8 cellular contexts compared by ENCODE assay signal in genomic region chr13:43879323-43880181, GRCh38. TPM values are rescaled to one million over a fixed set of nuclear protein-coding genes. Genes with fewer than 3 reads are reported as not detected.
DNase-seq lines count a peak whose midpoint lies in the region; ATAC-seq and TF ChIP-seq lines count a peak whose summit lies in the region.

Gene CCDC122 (minus strand): TSS chr13:43879740. CDS start chr13:43869376, 10,364 bp downstream.
Gene LACC1 (plus strand): TSS chr13:43879904. CDS start chr13:43880986, 1,082 bp downstream.

- peak within 1 kb of the TSS; percentile 94 to 98 for H3K27ac ChIP-seq in mucosa of rectum (ENCODE audit: low read depth in 2 of 2, low read length in 2 of 2)

- H3K4me1 ChIP-seq in mucosa of rectum (ENCODE audit: control insufficient read depth in 2 of 2, insufficient read depth in 2 of 2, low read length in 2 of 2): peaks cover 7 to 16% of the 10 kb centered on the region in 2 donors

- no peaks in the 10 kb centered on the region for H3K27me3 ChIP-seq in mucosa of rectum (ENCODE audit: control insufficient read depth in 2 of 2, insufficient read depth in 2 of 2, low read length in 2 of 2)

- DNase-seq in AG10803 (ENCODE audit: low read depth) (peak; percentile 80), NOMO-1 treated with dmso at 0.1 percent for 144 hours (lab: John Stamatoyannopoulos, UW; ENCODE audit: unreplicated experiment) (peak; percentile 67), activated T-cell treated with anti-CD3 and anti-CD28 coated beads for 48 hours (ENCODE audit: low read depth) (peak; percentile 74), epithelial cell of proximal tubule (ENCODE audit: low read depth) (no peak)
- DNase-seq in stimulated activated CD8-positive, alpha-beta memory T cell treated with anti-CD3 and anti-CD28 coated beads, Interleukin-4, amount 100 ng/mL, for 48 hours: peak; percentile 82

- peak within 1 kb of the TSS; percentile 75 for H3K4me3 ChIP-seq in AG10803 (ENCODE audit: low read length)
- peak within 1 kb of the TSS; percentile 91 for H3K4me3 ChIP-seq in epithelial cell of proximal tubule (ENCODE audit: low read depth, low read length)
- H3K4me3 ChIP-seq in mucosa of rectum (ENCODE audit: low read length in 2 of 2): peak within 1 kb of the TSS; percentile 82 to 85

- H3K9me3 ChIP-seq in mucosa of rectum (ENCODE audit: control insufficient read depth in 2 of 2, low read length in 2 of 2): no peaks in the 10 kb centered on the region

- ATAC-seq in GM18858 (IDR thresholded peaks at IDR 0.05; ENCODE audit: unreplicated experiment) (peak; percentile 55), HG03064 (IDR thresholded peaks at IDR 0.05; ENCODE audit: low read depth, unreplicated experiment) (peak; percentile 74)

- TF ChIP-seq CTCF in AG10803 (conservative IDR thresholded peaks at IDR 0.05; ENCODE audit: low read length) (no peak), epithelial cell of proximal tubule (conservative IDR thresholded peaks at IDR 0.05; ENCODE audit: low read depth, low read length) (no peak)

- H3K9ac ChIP-seq in mucosa of rectum (ENCODE audit: low read depth in 1 of 2, low read length in 2 of 2): peak within 1 kb of the TSS; percentile 87 to 96

- peaks cover 3% of the 10 kb centered on the region in 2 donors for H3K36me3 ChIP-seq in mucosa of rectum (ENCODE audit: control insufficient read depth in 2 of 2, insufficient read depth in 2 of 2, low read length in 2 of 2)

RNA-seq across cellular contexts. Expression of gene CCDC122, which starts in this region (rescaled TPM):
- total RNA-seq in epithelial cell of proximal tubule: 4.0 and 46.3 TPM in 2 replicates

RNA-seq across cellular contexts. Expression of gene LACC1, which starts in this region (rescaled TPM):
- total RNA-seq in epithelial cell of proximal tubule: 3.5 and 8.3 TPM in 2 replicates
